Comparison of ENCODE assay signal across 14 cellular contexts in genomic region chr3:113534365-113534764, GRCh38. TPM values are rescaled to one million over a fixed set of nuclear protein-coding genes. Genes with fewer than 3 reads are reported as not detected.
DNase-seq lines count a peak whose midpoint lies in the region; ATAC-seq, FAIRE-seq and TF ChIP-seq lines count a peak whose summit lies in the region.
"Had no signal": no experiment of that assay in that cellular context is flagged by ENCODE, and none has a peak within 500 bp of the region (broad histone marks: within the 10 kb centered on the region; RNA-seq: fewer than 3 reads in every experiment).

No MANE protein-coding gene starts in this region.

- intact Hi-C loops in body of pancreas (cut with DNase I) = no loop called here

- peaks cover 8% of the 10 kb centered on the region for H3K36me3 ChIP-seq in effector memory CD4-positive, alpha-beta T cell (ENCODE audit: control insufficient read depth, insufficient read depth, low read length)
- H3K36me3 ChIP-seq in body of pancreas (replicated peaks in 1 of 2; ENCODE audit: insufficient read depth in 1 of 2, low read depth in 2 of 2) = no peaks in the 10 kb centered on the region
- H3K36me3 ChIP-seq: suprapubic skin had no signal

- H3K27ac Mint-ChIP-seq in T-helper 17 cell = peak overlapping the region; percentile 100
- H3K27ac Mint-ChIP-seq: nephron had no signal

- no peak for TF ChIP-seq POLR2A in body of pancreas (IDR thresholded peaks at IDR 0.05)

- ATAC-seq in T-helper 17 cell (peak; percentile 24), HG03095 (IDR thresholded peaks at IDR 0.05; ENCODE audit: unreplicated experiment) (no peak), body of pancreas (no peak)

- H3K9me3 ChIP-seq in T-helper 17 cell (ENCODE audit: control insufficient read depth, low read length, poor library complexity, severe bottlenecking) = no peaks in the 10 kb centered on the region
- H3K9me3 ChIP-seq in effector memory CD4-positive, alpha-beta T cell (ENCODE audit: control insufficient read depth, low read length) = no peaks in the 10 kb centered on the region
- H3K9me3 ChIP-seq in body of pancreas = no peaks in the 10 kb centered on the region
- H3K9me3 ChIP-seq: Caco-2, suprapubic skin had no signal

- no peaks in the 10 kb centered on the region for H3K27me3 ChIP-seq in effector memory CD4-positive, alpha-beta T cell (replicated peaks; ENCODE audit: control insufficient read depth, insufficient read depth, low read length, poor library complexity, severe bottlenecking)
- no peaks in the 10 kb centered on the region for H3K27me3 ChIP-seq in body of pancreas

- FAIRE-seq in urothelium cell line (lab: Jason Lieb, UNC) = peak; percentile 27

- DNase-seq in stimulated activated CD4-positive, alpha-beta T cell treated with anti-CD3 and anti-CD28 coated beads, Interleukin-2, amount 100 ng/mL, for 24 hours = peak; percentile 10 to 23
- DNase-seq in stimulated activated CD4-positive, alpha-beta T cell treated with anti-CD3 and anti-CD28 coated beads, Interleukin-12 subunit alpha, Interleukin-12 subunit beta, amount 100 ng/mL, for 4 hours = no peak
- DNase-seq in T-helper 17 cell (no peak), urothelium cell line (ENCODE audit: low spot score) (no peak), epidermal melanocyte (ENCODE audit: insufficient read length, low spot score) (no peak), body of pancreas (no peak)
- no peak for DNase-seq in effector memory CD4-positive, alpha-beta T cell
- DNase-seq: Caco-2, NCI-H526, SW 1271 had no signal

- TF ChIP-seq CTCF in body of pancreas (IDR thresholded peaks at IDR 0.05) = no peak

- peak overlapping the region; percentile 99 for H3K4me3 Mint-ChIP-seq in T-helper 17 cell

- peak overlapping the region; percentile 97 for H3K4me3 ChIP-seq in effector memory CD4-positive, alpha-beta T cell (ENCODE audit: insufficient read depth, low read depth, low read length, poor library complexity, severe bottlenecking)
- H3K4me3 ChIP-seq in body of pancreas = no peak overlapping the region

- H3K4me1 Mint-ChIP-seq in T-helper 17 cell = peaks cover 47% of the 10 kb centered on the region

- 83 to 88% methylated on average over 4 of the region's 4 CpGs for WGBS in body of pancreas, 2 donors

- peak overlapping the region; percentile 86 for H3K27ac ChIP-seq in effector memory CD4-positive, alpha-beta T cell (ENCODE audit: insufficient read depth, low read length, poor library complexity, severe bottlenecking)
- no peak overlapping the region for H3K27ac ChIP-seq in body of pancreas
- H3K27ac ChIP-seq: suprapubic skin had no signal

- H3K36me3 Mint-ChIP-seq in T-helper 17 cell (ENCODE audit: low read depth) = peaks cover 15% of the 10 kb centered on the region

- H3K27me3 Mint-ChIP-seq in T-helper 17 cell = no peaks in the 10 kb centered on the region

- peaks cover 8% of the 10 kb centered on the region for H3K4me1 ChIP-seq in effector memory CD4-positive, alpha-beta T cell (ENCODE audit: control insufficient read depth, insufficient read depth, low read length, poor library complexity, severe bottlenecking)
- H3K4me1 ChIP-seq in body of pancreas = peaks cover 23% of the 10 kb centered on the region
- H3K4me1 ChIP-seq: Caco-2 had no signal

RNA-seq across cellular contexts. Expression of gene SIDT1, which starts 2.0 kb away (rescaled TPM):
- total RNA-seq in T-helper 17 cell (10 to 100 TPM; 53.8 to 62.5 TPM), body of pancreas (1 to 10 TPM; 1.6 to 8.8 TPM)
- total RNA-seq: LHCN-M2 had no signal

RNA-seq across cellular contexts. Expression of gene SPICE1, which starts 19.4 kb away (rescaled TPM):
- total RNA-seq in T-helper 17 cell = 10 to 100 TPM; 13.7 to 16.1 TPM
- 10 to 100 TPM; 19.2 to 21.1 TPM for total RNA-seq in body of pancreas

Comparison
In these comparisons a context has a peak if more than half of its experiments do, and no peak if none do; other contexts are left out.
1. DNase-seq: peak in stimulated activated CD4-positive, alpha-beta T cell treated with anti-CD3 and anti-CD28 coated beads, Interleukin-2, amount 100 ng/mL, for 24 hours (2 of 2); none in stimulated activated CD4-positive, alpha-beta T cell treated with anti-CD3 and anti-CD28 coated beads, Interleukin-12 subunit alpha, Interleukin-12 subunit beta, amount 100 ng/mL, for 4 hours (single experiment), T-helper 17 cell (0 of 3), effector memory CD4-positive, alpha-beta T cell (0 of 3), urothelium cell line (single experiment), epidermal melanocyte (single experiment) and body of pancreas (0 of 4).
2. RNA of gene SIDT1, which starts 2.0 kb away (total RNA-seq): 53.8 to 62.5 TPM in T-helper 17 cell; 1.6 to 8.8 TPM in body of pancreas; every median in the first group is over 4 times any median in the second.